ENCODE assay signal across 8 cellular contexts in genomic region chr20:33686984-33687366, GRCh38. TPM values are rescaled to one million over a fixed set of nuclear protein-coding genes. Genes with fewer than 3 reads are reported as not detected.
DNase-seq lines count a peak whose midpoint lies in the region; ATAC-seq and TF ChIP-seq lines count a peak whose summit lies in the region.

No MANE protein-coding gene starts in this region.

- TF ChIP-seq CTCF in heart right ventricle (IDR thresholded peaks at IDR 0.05) = no peak
- no peak for TF ChIP-seq CTCF in lower lobe of right lung (IDR thresholded peaks at IDR 0.05)
- no peak for TF ChIP-seq CTCF in type B pancreatic cell (conservative IDR thresholded peaks at IDR 0.05)
- no peak for TF ChIP-seq CTCF in lower leg skin (IDR thresholded peaks at IDR 0.05)

- no peak for TF ChIP-seq POLR2A in lower leg skin (IDR thresholded peaks at IDR 0.05)

- peak overlapping the region; percentile 85 for H3K27ac Mint-ChIP-seq in activated naive CD8-positive, alpha-beta T cell treated with anti-CD3 and anti-CD28 coated beads, Interleukin-2, amount 50 U/mL, for 24 hours
- H3K27ac Mint-ChIP-seq in type B pancreatic cell = peak overlapping the region; percentile 71

- no peaks in the 10 kb centered on the region for H3K27me3 Mint-ChIP-seq in activated naive CD8-positive, alpha-beta T cell treated with anti-CD3 and anti-CD28 coated beads, Interleukin-2, amount 50 U/mL, for 24 hours
- H3K27me3 Mint-ChIP-seq in type B pancreatic cell = no peaks in the 10 kb centered on the region

- no peak for ATAC-seq in heart right ventricle
- ATAC-seq in activated naive CD8-positive, alpha-beta T cell treated with anti-CD3 and anti-CD28 coated beads, Interleukin-2, amount 50 U/mL, for 24 hours = no peak
- ATAC-seq in lower lobe of right lung = no peak
- no peak for ATAC-seq in HG03097 (IDR thresholded peaks at IDR 0.05; ENCODE audit: low FRiP score, unreplicated experiment)

- H3K36me3 ChIP-seq in heart right ventricle (no peaks in the 10 kb centered on the region), lower lobe of right lung (no peaks in the 10 kb centered on the region)

- intact Hi-C loops in heart right ventricle (cut with DNase I) = loop anchor here in 1 of 10 donors (5.0 kb wide), 1 partner anchor 45 kb away; the partner anchor contains the start of gene ZNF341
- intact Hi-C loops in cardiac septum (cut with DNase I) = loop anchor here (10.0 kb wide), 1 partner anchor 308 kb away; the partner anchor contains the start of gene RALY
- intact Hi-C loops in lower lobe of right lung (cut with DNase I) = no loop called here
- intact Hi-C loops in lower leg skin (cut with DNase I; ENCODE audit: low total_unique reads) = no loop called here

- H3K36me3 Mint-ChIP-seq in activated naive CD8-positive, alpha-beta T cell treated with anti-CD3 and anti-CD28 coated beads, Interleukin-2, amount 50 U/mL, for 24 hours (ENCODE audit: low read depth) = peaks cover 3% of the 10 kb centered on the region
- H3K36me3 Mint-ChIP-seq in type B pancreatic cell = no peaks in the 10 kb centered on the region

- WGBS in heart right ventricle, 2 donors = 83% methylated on average over 14 of the region's 14 CpGs
- 80 to 82% methylated on average over 14 of the region's 14 CpGs for WGBS in lower leg skin, 2 donors

- no peaks in the 10 kb centered on the region for H3K9me3 Mint-ChIP-seq in activated naive CD8-positive, alpha-beta T cell treated with anti-CD3 and anti-CD28 coated beads, Interleukin-2, amount 50 U/mL, for 24 hours
- no peaks in the 10 kb centered on the region for H3K9me3 Mint-ChIP-seq in type B pancreatic cell

- H3K4me3 Mint-ChIP-seq in activated naive CD8-positive, alpha-beta T cell treated with anti-CD3 and anti-CD28 coated beads, Interleukin-2, amount 50 U/mL, for 24 hours = peak overlapping the region; percentile 68
- H3K4me3 Mint-ChIP-seq in type B pancreatic cell = peak overlapping the region; percentile 84

- H3K27me3 ChIP-seq in heart right ventricle = no peaks in the 10 kb centered on the region
- H3K27me3 ChIP-seq in lower lobe of right lung (ENCODE audit: low read depth) = no peaks in the 10 kb centered on the region

- H3K9me3 ChIP-seq in heart right ventricle (no peaks in the 10 kb centered on the region), lower lobe of right lung (no peaks in the 10 kb centered on the region)

- DNase-seq in heart right ventricle (no peak), cardiac septum (ENCODE audit: low spot score) (no peak), lower lobe of right lung (no peak), type B pancreatic cell (ENCODE audit: extremely low spot score, unreplicated experiment) (no peak), lower leg skin (ENCODE audit: low spot score in 2 of 2) (no peak), NK-92 (lab: John Stamatoyannopoulos, UW; ENCODE audit: unreplicated experiment) (no peak)
- DNase-seq in activated naive CD8-positive, alpha-beta T cell treated with anti-CD3 and anti-CD28 coated beads, Interleukin-2, amount 50 U/mL, for 24 hours = no peak

- peaks cover 72% of the 10 kb centered on the region for H3K4me1 Mint-ChIP-seq in activated naive CD8-positive, alpha-beta T cell treated with anti-CD3 and anti-CD28 coated beads, Interleukin-2, amount 50 U/mL, for 24 hours
- H3K4me1 Mint-ChIP-seq in type B pancreatic cell (ENCODE audit: unreplicated experiment) = peaks cover 26% of the 10 kb centered on the region

- H3K4me1 ChIP-seq in heart right ventricle (peaks cover 0 to 47% (median 20%) of the 10 kb centered on the region in 9 donors), lower lobe of right lung (peaks cover 37% of the 10 kb centered on the region)

- H3K4me3 ChIP-seq in heart right ventricle = peak overlapping the region in 6 of 10 donors; percentile 30 to 50 (median 42)
- H3K4me3 ChIP-seq in lower lobe of right lung = peak overlapping the region; percentile 51
- H3K4me3 ChIP-seq in lower leg skin (ENCODE audit: low read depth, poor library complexity, severe bottlenecking) = no peak overlapping the region

- H3K27ac ChIP-seq in heart right ventricle = peak overlapping the region in 8 of 10 donors; percentile 10 to 56 (median 36)
- H3K27ac ChIP-seq in lower lobe of right lung = peak overlapping the region; percentile 38

RNA-seq across cellular contexts. Expression of gene E2F1, which starts 0.8 kb away (rescaled TPM):
- total RNA-seq in heart right ventricle = 1 to 10 TPM in 8 of 10 donors, under 1 TPM in 2; 0.44 to 3.4 (median 1.5) TPM
- polyA plus RNA-seq in heart right ventricle = under 1 TPM; 0.73 to 0.91 TPM
- total RNA-seq in cardiac septum = 2.3 TPM
- 3.9 TPM for total RNA-seq in lower lobe of right lung
- total RNA-seq in type B pancreatic cell (ENCODE audit: low replicate concordance) = 20.7 and 32.8 TPM in 2 replicates
- 1 to 10 TPM; 1.4 to 6.3 (median 5.7) TPM for total RNA-seq in lower leg skin

RNA-seq across cellular contexts. Expression of gene NECAB3, which starts 12.7 kb away (rescaled TPM):
- total RNA-seq in heart right ventricle (10 to 100 TPM; 53.7 to 92.8 (median 77.2) TPM), cardiac septum (77.0 TPM), lower lobe of right lung (60.3 TPM), type B pancreatic cell (ENCODE audit: low replicate concordance) (67.4 and 68.2 TPM in 2 replicates), lower leg skin (10 to 100 TPM; 17.1 to 30.8 (median 23.3) TPM)
- polyA plus RNA-seq in heart right ventricle = 10 to 100 TPM; 36.6 to 90.6 TPM

RNA-seq across cellular contexts. Expression of gene ACTL10, which starts 20.2 kb away (rescaled TPM):
- total RNA-seq in heart right ventricle = under 1 TPM in 6 of 10 donors, not detected in 4; 0.11 to 0.39 (median 0.25) TPM
- polyA plus RNA-seq in heart right ventricle = 1 to 10 TPM in 1 of 2 donors, under 1 TPM in 1; 0.59 to 1.2 TPM
- 0.46 TPM for total RNA-seq in cardiac septum
- total RNA-seq in lower lobe of right lung = 1.3 TPM
- total RNA-seq in type B pancreatic cell (ENCODE audit: low replicate concordance) = 1.7 and 2.6 TPM in 2 replicates
- total RNA-seq in lower leg skin = 10 to 100 TPM in 1 of 4 donors, 1 to 10 TPM in 3; 2.1 to 10.2 (median 3.7) TPM

RNA-seq across cellular contexts. Expression of gene C20orf144, which starts 24.8 kb away (rescaled TPM):
- total RNA-seq in heart right ventricle (not detected), cardiac septum (not detected), lower lobe of right lung (not detected), type B pancreatic cell (ENCODE audit: low replicate concordance) (0.29 and 0.82 TPM in 2 replicates), lower leg skin (not detected)
- polyA plus RNA-seq in heart right ventricle = under 1 TPM in 1 of 2 donors, not detected in 1; 0.03 TPM

RNA-seq across cellular contexts. Expression of gene PXMP4, which starts 33.1 kb away (rescaled TPM):
- total RNA-seq in heart right ventricle = 10 to 100 TPM in 9 of 10 donors, 1 to 10 TPM in 1; 9.6 to 14.8 (median 12.3) TPM
- polyA plus RNA-seq in heart right ventricle = 1 to 10 TPM; 4.6 to 4.9 TPM
- 8.9 TPM for total RNA-seq in cardiac septum
- total RNA-seq in lower lobe of right lung = 60.5 TPM
- total RNA-seq in type B pancreatic cell (ENCODE audit: low replicate concordance) = 10.3 and 12.2 TPM in 2 replicates
- total RNA-seq in lower leg skin = 10 to 100 TPM; 12.5 to 34.1 (median 21.2) TPM
